26 cellular contexts compared by ENCODE assay signal in the genomic region with DNA sequence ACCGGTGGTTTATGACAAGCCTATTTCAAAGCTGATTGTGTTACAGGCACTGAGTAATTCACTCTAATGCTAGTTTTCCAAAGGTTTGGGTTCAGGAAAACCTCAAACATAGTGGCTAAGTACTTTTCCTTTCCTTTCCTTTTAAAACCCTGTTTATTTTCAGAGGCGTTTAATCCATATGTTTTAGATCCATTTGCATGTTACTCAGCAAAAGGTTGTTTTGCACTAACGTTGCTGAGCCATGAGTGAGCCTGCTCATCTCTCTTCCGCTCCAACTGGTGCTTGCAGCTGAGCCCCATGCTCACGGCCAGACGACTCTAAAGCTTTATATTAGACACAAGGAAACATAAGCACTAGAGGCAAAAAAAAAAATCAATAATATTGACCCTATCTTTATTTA. TPM values are rescaled to one million over a fixed set of nuclear protein-coding genes. Genes with fewer than 3 reads are reported as not detected.
A peak's percentile ranks its signal among the peaks of the same experiment; 100 is the strongest.
DNase-seq lines count a peak whose midpoint lies in the region; ATAC-seq lines count a peak whose summit lies in the region.
"Had no signal": no experiment of that assay in that cellular context is flagged by ENCODE, and none has a peak within 500 bp of the region (broad histone marks: within the 10 kb centered on the region; RNA-seq: fewer than 3 reads in every experiment).

No MANE protein-coding gene starts in this region.

- H3K36me3 ChIP-seq in mesenchymal stem cell (ENCODE audit: control insufficient read depth in 1 of 2, insufficient read depth in 2 of 2, low read depth in 1 of 2, low read length in 2 of 2) = peaks cover 0 to 96% of the 10 kb centered on the region in 2 experiments
- H3K36me3 ChIP-seq: BLaER1 treated with 17β-estradiol and CSF1 and Interleukin-3, amounts not matched to agents 10 nM and 100 nM; left ventricle myocardium inferior had no signal

- no peak overlapping the region for H3K27ac ChIP-seq in mesenchymal stem cell (ENCODE audit: low read length, poor library complexity, severe bottlenecking)
- H3K27ac ChIP-seq: body of pancreas, left ventricle myocardium inferior, parathyroid adenoma, SK-N-MC had no signal

- no peak overlapping the region for H4K8ac ChIP-seq in mesenchymal stem cell (ENCODE audit: low read length)

- H3K9me3 Mint-ChIP-seq in stimulated activated memory B cell treated with anti-CD40 and anti-IgM and Interleukin-4, amounts not matched to agents 10 μg/mL and 1 μg/mL and 100 μg/mL, for 72 hours = no peaks in the 10 kb centered on the region
- H3K9me3 Mint-ChIP-seq: neural crest cell; stimulated activated naive CD8-positive, alpha-beta T cell treated with anti-CD3 and anti-CD28 coated beads, Interleukin-15, Interleukin-2, amounts not matched to agents 100 ng/mL and 50 ng/mL, for 24 hours had no signal

- H4K91ac ChIP-seq in mesenchymal stem cell (ENCODE audit: low read length) = no peak overlapping the region

- no peak overlapping the region for H2BK12ac ChIP-seq in mesenchymal stem cell (ENCODE audit: low read length in 2 of 2)

- no peak overlapping the region for H2AK5ac ChIP-seq in mesenchymal stem cell (ENCODE audit: low read length, severe bottlenecking)

- no peak overlapping the region for H2BK15ac ChIP-seq in mesenchymal stem cell (ENCODE audit: low read depth, poor library complexity, severe bottlenecking)

- H3K27me3 Mint-ChIP-seq in stimulated activated memory B cell treated with anti-CD40 and anti-IgM and Interleukin-4, amounts not matched to agents 10 μg/mL and 1 μg/mL and 100 μg/mL, for 72 hours = peaks cover 39% of the 10 kb centered on the region

- peak; percentile 66 for DNase-seq in EH (ENCODE audit: low read depth)
- DNase-seq in NCI-H1694 (lab: John Stamatoyannopoulos, UW) = peak; percentile 67
- peak; percentile 41 for DNase-seq in dedifferentiated amniotic fluid mesenchymal stem cell (ENCODE audit: extremely low spot score)
- peak; percentile 41 for DNase-seq in mesenchymal stem cell
- no peak for DNase-seq in NCI-H1092 treated with DMSO at 0.1 percent for 48 hours (lab: John Stamatoyannopoulos, UW)
- DNase-seq in central memory CD4-positive, alpha-beta T cell = no peak
- DNase-seq: activated CD4-positive, alpha-beta T cell treated with anti-CD3 and anti-CD28 coated beads, Interleukin-2, amount 50 U/mL, for 4 hours; activated naive CD4-positive, alpha-beta T cell treated with Interleukin-2 at 50 U/mL for 16 hours; body of pancreas; DMS53; effector CD4-positive, alpha-beta T cell; islet precursor cell; left ventricle myocardium inferior; NCI-H1930; NCI-H526; OCI-M1; stimulated activated CD4-positive, alpha-beta T cell treated with anti-CD3 and anti-CD28 coated beads, Interleukin-1b, Interleukin-23, amount 100 ng/mL, for 48 hours had no signal

- no peak overlapping the region for H3K9ac ChIP-seq in mesenchymal stem cell (ENCODE audit: low read length)
- H3K9ac ChIP-seq: BLaER1 treated with 17β-estradiol and CSF1 and Interleukin-3, amounts not matched to agents 10 nM and 100 nM; parathyroid adenoma had no signal

- H3K27ac Mint-ChIP-seq in stimulated activated memory B cell treated with anti-CD40 and anti-IgM and Interleukin-4, amounts not matched to agents 10 μg/mL and 1 μg/mL and 100 μg/mL, for 72 hours = no peak overlapping the region
- H3K27ac Mint-ChIP-seq: stimulated activated naive CD8-positive, alpha-beta T cell treated with anti-CD3 and anti-CD28 coated beads, Interleukin-15, Interleukin-2, amounts not matched to agents 100 ng/mL and 50 ng/mL, for 24 hours had no signal

- no peak for ATAC-seq in HG03378 (IDR thresholded peaks at IDR 0.05; ENCODE audit: unreplicated experiment)
- no peak for ATAC-seq in stimulated activated memory B cell treated with anti-CD40 and anti-IgM and Interleukin-4, amounts not matched to agents 10 μg/mL and 1 μg/mL and 100 μg/mL, for 72 hours
- ATAC-seq: activated CD4-positive, CD25-positive, alpha-beta regulatory T cell treated with anti-CD3 and anti-CD28 coated beads, Interleukin-2, amount 50 U/mL, for 24 hours; body of pancreas; HCT116 had no signal

- no peak overlapping the region for H2BK5ac ChIP-seq in mesenchymal stem cell (ENCODE audit: low read depth, low read length, poor library complexity, severe bottlenecking)

- no peak overlapping the region for H3K14ac ChIP-seq in mesenchymal stem cell (ENCODE audit: low read length in 2 of 2)

- H3K18ac ChIP-seq in mesenchymal stem cell (ENCODE audit: low read depth in 1 of 2, low read length in 2 of 2) = no peak overlapping the region

- WGBS in mesenchymal stem cell = 89% methylated on average over 5 of the region's 6 CpGs

- no peak overlapping the region for H2BK120ac ChIP-seq in mesenchymal stem cell (ENCODE audit: low read depth, low read length)

- H3K9me3 ChIP-seq in mesenchymal stem cell (ENCODE audit: control insufficient read depth, low read length) = no peaks in the 10 kb centered on the region
- H3K9me3 ChIP-seq: BLaER1 treated with 17β-estradiol and CSF1 and Interleukin-3, amounts not matched to agents 10 nM and 100 nM; body of pancreas; left ventricle myocardium inferior had no signal

- H3K79me1 ChIP-seq in mesenchymal stem cell (replicated peaks; ENCODE audit: low read length, poor library complexity, severe bottlenecking) = no peaks in the 10 kb centered on the region

- H3K36me3 Mint-ChIP-seq in stimulated activated memory B cell treated with anti-CD40 and anti-IgM and Interleukin-4, amounts not matched to agents 10 μg/mL and 1 μg/mL and 100 μg/mL, for 72 hours = no peaks in the 10 kb centered on the region

- H3K4me1 Mint-ChIP-seq in stimulated activated memory B cell treated with anti-CD40 and anti-IgM and Interleukin-4, amounts not matched to agents 10 μg/mL and 1 μg/mL and 100 μg/mL, for 72 hours = no peaks in the 10 kb centered on the region
- H3K4me1 Mint-ChIP-seq: neural crest cell had no signal

- H3K4me2 ChIP-seq in mesenchymal stem cell (ENCODE audit: low read length, poor library complexity, severe bottlenecking) = no peak overlapping the region

- no peak overlapping the region for H3K4ac ChIP-seq in mesenchymal stem cell (ENCODE audit: low read depth in 1 of 2, low read length in 2 of 2)

- no peak overlapping the region for H3K4me3 Mint-ChIP-seq in stimulated activated memory B cell treated with anti-CD40 and anti-IgM and Interleukin-4, amounts not matched to agents 10 μg/mL and 1 μg/mL and 100 μg/mL, for 72 hours
- H3K4me3 Mint-ChIP-seq: neural crest cell; stimulated activated naive CD8-positive, alpha-beta T cell treated with anti-CD3 and anti-CD28 coated beads, Interleukin-15, Interleukin-2, amounts not matched to agents 100 ng/mL and 50 ng/mL, for 24 hours had no signal

- no peaks in the 10 kb centered on the region for H3K27me3 ChIP-seq in mesenchymal stem cell (ENCODE audit: control insufficient read depth in 1 of 2, insufficient read depth in 1 of 2, low read length in 2 of 2)
- H3K27me3 ChIP-seq: BLaER1 treated with 17β-estradiol and CSF1 and Interleukin-3, amounts not matched to agents 10 nM and 100 nM; body of pancreas had no signal

- H3K4me1 ChIP-seq in mesenchymal stem cell (ENCODE audit: control insufficient read depth, insufficient read depth, low read depth, low read length) = peaks cover 2% of the 10 kb centered on the region
- H3K4me1 ChIP-seq: body of pancreas, left ventricle myocardium inferior, parathyroid adenoma had no signal

- no peak overlapping the region for H3K23ac ChIP-seq in mesenchymal stem cell (ENCODE audit: low read length in 2 of 2)

- H2AFZ ChIP-seq in mesenchymal stem cell (ENCODE audit: low read depth, low read length) = no peak overlapping the region
- H2AFZ ChIP-seq: parathyroid adenoma had no signal

- no peak overlapping the region for H3K4me3 ChIP-seq in mesenchymal stem cell (ENCODE audit: insufficient read depth in 1 of 2, low read depth in 1 of 2, low read length in 2 of 2)
- H3K4me3 ChIP-seq: BLaER1 treated with 17β-estradiol and CSF1 and Interleukin-3, amounts not matched to agents 10 nM and 100 nM; body of pancreas; left ventricle myocardium inferior; SK-N-MC had no signal

RNA-seq across cellular contexts. Expression of gene CEMIP, which starts 9.4 kb away (rescaled TPM):
- 4.8 TPM for polyA plus RNA-seq in mesenchymal stem cell (2013, experiment 1 of 2)
- 4.8 TPM for polyA plus RNA-seq in mesenchymal stem cell (2013, experiment 2 of 2)

Comparison
In these comparisons a context has a peak if more than half of its experiments do, and no peak if none do; other contexts are left out.
1. DNase-seq: peak in EH (single experiment), NCI-H1694 (single experiment), dedifferentiated amniotic fluid mesenchymal stem cell (single experiment) and mesenchymal stem cell (single experiment); none in NCI-H1092 treated with DMSO at 0.1 percent for 48 hours (single experiment) and central memory CD4-positive, alpha-beta T cell (single experiment).